In genomic region chrY:13592450-13592849, GRCh38 we compare ENCODE assay signal across 9 cellular contexts.
"Had no signal": no experiment of that assay in that cellular context is flagged by ENCODE, and none has a peak within 500 bp of the region (broad histone marks: within the 10 kb centered on the region; RNA-seq: fewer than 3 reads in every experiment).

No MANE protein-coding gene starts in this region.

- H3K9me3 ChIP-seq: HAP-1 had no signal

- H3K27ac ChIP-seq: GM23248, HL-60 had no signal

- H2AFZ ChIP-seq: GM23248 had no signal

- H3K36me3 ChIP-seq: HAP-1 had no signal

- H3K9me3 Mint-ChIP-seq: HFFc6, IgD-negative memory B cell had no signal

- ATAC-seq: HCT116, HepG2 had no signal

- H3K4me3 Mint-ChIP-seq: HFFc6, IgD-negative memory B cell had no signal

- DNase-seq: GM23248, H7, HFFc6, KBM-7 had no signal

- H3K4me3 ChIP-seq: GM23248, HAP-1 had no signal

- H3K27me3 Mint-ChIP-seq: IgD-negative memory B cell had no signal

- H3K27ac Mint-ChIP-seq: HFFc6, IgD-negative memory B cell had no signal

- H3K4me1 Mint-ChIP-seq: IgD-negative memory B cell had no signal

- H3K36me3 Mint-ChIP-seq: IgD-negative memory B cell had no signal

- H3K4me1 ChIP-seq: HAP-1 had no signal
